In the genomic region with DNA sequence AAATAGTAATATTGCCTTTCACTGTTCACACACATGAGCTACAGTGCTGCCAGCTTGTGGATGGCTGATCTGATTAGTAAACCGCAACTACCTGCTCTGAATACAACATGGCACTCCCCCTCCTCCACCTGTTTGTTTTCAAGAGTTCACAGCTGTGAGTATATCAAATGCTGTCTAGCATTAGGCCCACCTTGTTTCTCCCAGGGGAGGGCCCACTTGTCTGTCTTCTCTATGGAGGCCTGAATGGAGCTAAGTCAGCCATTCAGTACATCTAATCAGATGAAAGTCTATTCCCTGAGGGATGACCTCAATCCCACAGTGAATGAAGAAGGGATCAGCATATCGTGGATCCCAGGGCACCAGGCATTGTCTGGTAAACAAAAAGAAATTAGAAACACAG, we compare ENCODE assay signal across 20 cellular contexts. TPM values are rescaled to one million over a fixed set of nuclear protein-coding genes. Genes with fewer than 3 reads are reported as not detected.
A peak's percentile ranks its signal among the peaks of the same experiment; 100 is the strongest.
DNase-seq lines count a peak whose midpoint lies in the region; ATAC-seq, FAIRE-seq and TF ChIP-seq lines count a peak whose summit lies in the region.
"Had no signal": no experiment of that assay in that cellular context is flagged by ENCODE, and none has a peak within 500 bp of the region (broad histone marks: within the 10 kb centered on the region; RNA-seq: fewer than 3 reads in every experiment).

No MANE protein-coding gene starts in this region.

- H3K9me3 ChIP-seq in BE2C (no peaks in the 10 kb centered on the region), GM12878 (replicated peaks; ENCODE audit: control insufficient read depth, insufficient read depth, low read length) (no peaks in the 10 kb centered on the region)
- H3K9me3 ChIP-seq: A549, adrenal gland, left ventricle myocardium inferior had no signal

- TF ChIP-seq POLR2A in GM12878 (IDR thresholded peaks at IDR 0.05; ENCODE audit: low read depth, low read length) = no peak

- in situ Hi-C loops in GM12878 (cut with MboI) = no loop called here

- peak; percentile 25 for ATAC-seq in GM12878
- no peak for ATAC-seq in HG03521 (IDR thresholded peaks at IDR 0.05; ENCODE audit: unreplicated experiment)
- ATAC-seq: A549; activated T-cell treated with anti-CD3 and anti-CD28 coated beads, Interleukin-2, amount 50 U/mL, for 72 hours; HCT116 had no signal

- SMC1A ChIA-PET in GM12878 (lab: Charles Lee; ENCODE audit: uncharacterized antibody, unreplicated experiment) = interaction anchor here (0.8 to 2.6 kb wide), 13 partner anchors 8 to 37 kb away, joined by 3 to 24 read pairs (median 4); no protein-coding TSS in a partner anchor

- H4K20me1 ChIP-seq in GM12878 (ENCODE audit: control insufficient read depth, insufficient read depth) = no peaks in the 10 kb centered on the region

- no peak overlapping the region for H3K27ac ChIP-seq in GM12878 (ENCODE audit: control insufficient read depth, insufficient read depth)
- H3K27ac ChIP-seq: A549, adrenal gland, left ventricle myocardium inferior, PC-9 had no signal

- BruUV-seq in GM12878 (replicated peaks; lab: Mats Ljungman, UMichigan) = no TSS peak

- H3K36me3 ChIP-seq in BE2C (no peaks in the 10 kb centered on the region), GM12878 (ENCODE audit: control insufficient read depth in 2 of 2, insufficient read depth in 2 of 2, low read length in 1 of 2) (no peaks in the 10 kb centered on the region)
- H3K36me3 ChIP-seq: adrenal gland, left ventricle myocardium inferior had no signal

- H3K4me3 ChIP-seq in BE2C (ENCODE audit: low read depth, low read length) = no peak overlapping the region
- no peak overlapping the region for H3K4me3 ChIP-seq in GM12878
- H3K4me3 ChIP-seq: A549, adrenal gland, left ventricle myocardium inferior, PC-9 had no signal

- TF ChIP-seq CTCF in BE2C (IDR thresholded peaks at IDR 0.05; ENCODE audit: low read depth, low read length) = no peak
- TF ChIP-seq CTCF in GM12878 (IDR thresholded peaks at IDR 0.05 in 2 of 3, conservative IDR thresholded peaks at IDR 0.05 in 1 of 3; ENCODE audit: control insufficient read depth in 2 of 3, extremely low read depth in 1 of 3, insufficient read depth in 1 of 3, low read depth in 3 of 3, low read length in 3 of 3) = no peak

- no peak for TF ChIP-seq EP300 in GM12878 (IDR thresholded peaks at IDR 0.05; ENCODE audit: borderline replicate concordance in 1 of 2, control insufficient read depth in 1 of 2, low read depth in 2 of 2, low read length in 2 of 2)

- POLR2A ChIA-PET in GM12878 (lab: Charles Lee) = interaction anchor here (0.8 to 1.7 kb wide), 6 partner anchors 8 to 41 kb away, joined by 3 to 4 read pairs (median 4); partner anchors contain the start of gene SSX2IP

- H3K79me2 ChIP-seq in GM12878 (ENCODE audit: control insufficient read depth, insufficient read depth, low read length) = no peaks in the 10 kb centered on the region

- no peak for FAIRE-seq in GM12878 (lab: Jason Lieb, UNC)
- FAIRE-seq: A549, GM12892 had no signal

- DNase-seq in BE2C (peak; percentile 12), NCI-H1092 (lab: John Stamatoyannopoulos, UW) (peak; percentile 4), NCI-H524 treated with DMSO at 0.1 percent for 48 hours (lab: John Stamatoyannopoulos, UW) (peak; percentile 97), GM12878 (ENCODE audit: low read depth, low spot score) (no peak), AG08395 (ENCODE audit: low spot score) (no peak), NCI-H2227 treated with DMSO at 0.1 percent for 48 hours (lab: John Stamatoyannopoulos, UW) (no peak), mucosa of gallbladder (ENCODE audit: low spot score) (no peak)
- DNase-seq: activated CD4-positive, alpha-beta memory T cell treated with anti-CD3 and anti-CD28 coated beads, Interleukin-2, amount 10 ng/mL, durations not matched to agents 7 days and 5 days; activated T-cell treated with anti-CD3 and anti-CD28 coated beads, Interleukin-2, amount 50 U/mL, for 72 hours; CD4-positive, CD25-positive, alpha-beta regulatory T cell; cerebellar nuclear complex; foreskin fibroblast; left ventricle myocardium inferior; NCI-H1694 treated with DMSO at 0.1 percent for 48 hours; PC-9 had no signal

- H3K4me2 ChIP-seq in GM12878 (ENCODE audit: control insufficient read depth, insufficient read depth) = no peak overlapping the region
- H3K4me2 ChIP-seq: A549, PC-9 had no signal

- RAD21 ChIA-PET in GM12878 (lab: Charles Lee; ENCODE audit: unreplicated experiment) = interaction anchor here (0.6 to 2.6 kb wide), 7 partner anchors 9 to 47 kb away, joined by 3 to 8 read pairs (median 4); no protein-coding TSS in a partner anchor

- H3K4me1 ChIP-seq in BE2C = 0 out of 2 replicates have a peak, but pooled peaks cover 2% of the 10 kb centered on the region
- no peaks in the 10 kb centered on the region for H3K4me1 ChIP-seq in GM12878 (ENCODE audit: control insufficient read depth, insufficient read depth, low read length)
- H3K4me1 ChIP-seq: A549, left ventricle myocardium inferior had no signal

- CTCF ChIA-PET in GM12878 (lab: Yijun Ruan, JAX) = interaction anchor here (1.0 to 2.2 kb wide), 6 partner anchors 8 to 38 kb away, joined by 3 to 7 read pairs (median 6); no protein-coding TSS in a partner anchor

- intact Hi-C loops in GM12878 (cut with micrococcal nuclease; ENCODE audit: unreplicated experiment) = no loop called here

- no peak overlapping the region for H2AFZ ChIP-seq in GM12878 (ENCODE audit: control insufficient read depth, low read depth, low read length)
- H2AFZ ChIP-seq: PC-9 had no signal

- 39% methylated on average over 2 of the region's 2 CpGs for WGBS in GM12878 (ENCODE audit: insufficient coverage, insufficient replicate concordance, low lambda C conversion rate, missing lambda C conversion rate)

- TF ChIP-seq RAD21 in GM12878 (IDR thresholded peaks at IDR 0.05; ENCODE audit: insufficient read depth, low read depth, low read length) = no peak

- no peaks in the 10 kb centered on the region for H3K27me3 ChIP-seq in BE2C
- no peaks in the 10 kb centered on the region for H3K27me3 ChIP-seq in GM12878 (replicated peaks in 1 of 2; ENCODE audit: control insufficient read depth in 2 of 2, insufficient read depth in 2 of 2, low read length in 1 of 2)
- H3K27me3 ChIP-seq: adrenal gland had no signal

- H3K9ac ChIP-seq in GM12878 (ENCODE audit: control insufficient read depth, insufficient read depth, low read length) = no peak overlapping the region

TF ChIP-seq in GM12878, 131 proteins besides CTCF, POLR2A, EP300 and RAD21 (continues in another document):
- TF ChIP-seq STAT3 (IDR thresholded peaks at IDR 0.05; ENCODE audit: low read depth, low read length) (no peak), MTA3 (IDR thresholded peaks at IDR 0.05; ENCODE audit: borderline replicate concordance, low read length) (no peak), BRCA1 (IDR thresholded peaks at IDR 0.05; ENCODE audit: low read depth, low read length) (no peak), RAD51 (IDR thresholded peaks at IDR 0.05) (no peak), HDGF (IDR thresholded peaks at IDR 0.05) (no peak), CBX3 (IDR thresholded peaks at IDR 0.05; ENCODE audit: borderline replicate concordance, low read depth) (no peak), NR2F1 (conservative IDR thresholded peaks at IDR 0.05) (no peak)
- TF ChIP-seq, protein P1, sequence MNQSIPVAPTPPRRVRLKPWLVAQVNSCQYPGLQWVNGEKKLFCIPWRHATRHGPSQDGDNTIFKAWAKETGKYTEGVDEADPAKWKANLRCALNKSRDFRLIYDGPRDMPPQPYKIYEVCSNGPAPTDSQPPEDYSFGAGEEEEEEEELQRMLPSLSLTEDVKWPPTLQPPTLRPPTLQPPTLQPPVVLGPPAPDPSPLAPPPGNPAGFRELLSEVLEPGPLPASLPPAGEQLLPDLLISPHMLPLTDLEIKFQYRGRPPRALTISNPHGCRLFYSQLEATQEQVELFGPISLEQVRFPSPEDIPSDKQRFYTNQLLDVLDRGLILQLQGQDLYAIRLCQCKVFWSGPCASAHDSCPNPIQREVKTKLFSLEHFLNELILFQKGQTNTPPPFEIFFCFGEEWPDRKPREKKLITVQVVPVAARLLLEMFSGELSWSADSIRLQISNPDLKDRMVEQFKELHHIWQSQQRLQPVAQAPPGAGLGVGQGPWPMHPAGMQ (IDR thresholded peaks at IDR 0.05; ENCODE audit: borderline replicate concordance) = no peak

RNA-seq across cellular contexts. Expression of gene SSX2IP, which starts 25.4 kb away (rescaled TPM):
- polyA plus RNA-seq in BE2C (2012; ENCODE audit: insufficient read depth, insufficient read length, low read depth) = 5.9 TPM
- 13.3 and 15.2 TPM in 2 replicates for total RNA-seq in GM12878 (2013; cell fraction: nucleolus; rRNA removed)
- total RNA-seq in GM12878 (2014; rRNA removed) = 7.6 and 8.5 TPM in 2 replicates
- 14.0 and 14.6 TPM in 2 replicates for total RNA-seq in GM12878 (2014; rRNA removed; fragmentation: Illumina TruSeq; extraction: Trizol)
- 11.8 and 13.8 TPM in 2 replicates for total RNA-seq in GM12878 (2021)
- 1.8 TPM for polyA plus RNA-seq in GM12878 (2011; ENCODE audit: low read depth)
- polyA plus RNA-seq in GM12878 (2011; rRNA removed) = 8.4 and 13.6 TPM in 2 replicates
- polyA plus RNA-seq in GM12878 (2011; cell fraction: cytosol; rRNA removed) = 1.7 and 2.4 TPM in 2 replicates
- 6.7 and 7.4 TPM in 2 replicates for polyA plus RNA-seq in GM12878 (2011; cell fraction: nucleus; rRNA removed)
- polyA plus RNA-seq in GM12878 (2012) = 3.6 and 3.7 TPM in 2 replicates
- 12.3 and 14.5 TPM in 2 replicates for polyA plus RNA-seq in GM12878 (2014; fragmentation: Illumina TruSeq; extraction: Trizol)
- polyA plus RNA-seq in GM12878 (2014; fragmentation: Nextera tagmentation; extraction: Ambion mirVana) = 1 to 10 TPM; 3.3 to 3.9 TPM
- 5.9 and 7.9 TPM in 2 replicates for polyA plus RNA-seq in GM12878 (2014; rRNA removed)
- 10 to 100 TPM; 12.8 TPM for polyA plus RNA-seq in GM12878 (2016; fragmentation: Nextera tagmentation; extraction: Ambion mirVana)
- 3.2 and 6.9 TPM in 2 replicates for polyA minus RNA-seq in GM12878 (2011; rRNA and poly(A)+ RNA removed)
- polyA minus RNA-seq in GM12878 (2011; cell fraction: cytosol; rRNA and poly(A)+ RNA removed) = 1.3 and 2.9 TPM in 2 replicates
- 6.2 and 10.2 TPM in 2 replicates for polyA minus RNA-seq in GM12878 (2011; cell fraction: nucleus; rRNA and poly(A)+ RNA removed)
- 22.3 TPM for total RNA-seq in mucosa of gallbladder

Comparison
In these comparisons a context has a peak if more than half of its experiments do, and no peak if none do; other contexts are left out.
1. DNase-seq: peak in BE2C (single experiment), NCI-H1092 (single experiment) and NCI-H524 treated with DMSO at 0.1 percent for 48 hours (single experiment); none in GM12878 (single experiment), AG08395 (single experiment), NCI-H2227 treated with DMSO at 0.1 percent for 48 hours (single experiment) and mucosa of gallbladder (single experiment).